9 cellular contexts compared by ENCODE assay signal in genomic region chr5:45796959-45797553, GRCh38.
DNase-seq lines count a peak whose midpoint lies in the region; ATAC-seq and TF ChIP-seq lines count a peak whose summit lies in the region.
"Had no signal": no experiment of that assay in that cellular context is flagged by ENCODE, and none has a peak within 500 bp of the region (broad histone marks: within the 10 kb centered on the region; RNA-seq: fewer than 3 reads in every experiment).

No MANE protein-coding gene starts in this region.

- no peaks in the 10 kb centered on the region for H3K79me2 ChIP-seq in mesendoderm (ENCODE audit: control insufficient read depth, insufficient read depth, low read length)

- DNase-seq in GDM1 (lab: John Stamatoyannopoulos, UW): peak; percentile 3
- DNase-seq in HK-2 (ENCODE audit: unreplicated experiment): peak; percentile 4
- DNase-seq in SKM-1 (lab: John Stamatoyannopoulos, UW; ENCODE audit: unreplicated experiment): peak; percentile 5
- DNase-seq in mesendoderm: peak; percentile 18
- DNase-seq in tibial nerve (ENCODE audit: low spot score in 2 of 2): no peak
- no peak for DNase-seq in left lobe of liver (ENCODE audit: low spot score)
- DNase-seq: NCI-H1417 treated with DMSO at 0.1 percent for 48 hours had no signal

- no peak overlapping the region for H3K4me3 ChIP-seq in mesendoderm (ENCODE audit: low read length)
- no peak overlapping the region for H3K4me3 ChIP-seq in tibial nerve
- H3K4me3 ChIP-seq: coronary artery had no signal

- H3K4me2 ChIP-seq in mesendoderm (ENCODE audit: low read length): no peak overlapping the region

- H2AK5ac ChIP-seq in mesendoderm (ENCODE audit: low read length): no peak overlapping the region

- no peak overlapping the region for H3K23ac ChIP-seq in mesendoderm (ENCODE audit: low read length)

- H3K4me1 ChIP-seq in mesendoderm (ENCODE audit: control insufficient read depth, low read depth, low read length) (no peaks in the 10 kb centered on the region), tibial nerve (no peaks in the 10 kb centered on the region)

- peaks cover 0 to 27% (median 0%) of the 10 kb centered on the region in 4 donors for H3K9me3 ChIP-seq in tibial nerve

- H3K4ac ChIP-seq in mesendoderm (ENCODE audit: low read depth, low read length): no peak overlapping the region

- no peak overlapping the region for H2BK15ac ChIP-seq in mesendoderm (replicated peaks; ENCODE audit: low read depth)

- no peak overlapping the region for H2BK5ac ChIP-seq in mesendoderm (ENCODE audit: low read length)

- H3K79me1 ChIP-seq in mesendoderm (ENCODE audit: low read length): no peaks in the 10 kb centered on the region

- no CpG with 5 or more reads among the region's 1 CpG for WGBS in mesendoderm (ENCODE audit: extremely low coverage, insufficient coverage, low lambda C conversion rate)
- 50 to 87% methylated on average over 1 of the region's 1 CpG for WGBS in tibial nerve, 2 donors

- H3K36me3 ChIP-seq in mesendoderm (ENCODE audit: control insufficient read depth, insufficient read depth, low read length) (no peaks in the 10 kb centered on the region), tibial nerve (no peaks in the 10 kb centered on the region)

- ATAC-seq in GM21723 (IDR thresholded peaks at IDR 0.05; ENCODE audit: unreplicated experiment) (no peak), left lobe of liver (no peak)

- no peak for TF ChIP-seq EP300 in tibial nerve (IDR thresholded peaks at IDR 0.05)

- no peak overlapping the region for H4K5ac ChIP-seq in mesendoderm (ENCODE audit: low read length)

- H4K8ac ChIP-seq in mesendoderm (ENCODE audit: low read depth, low read length): no peak overlapping the region

- H2BK120ac ChIP-seq in mesendoderm (ENCODE audit: low read depth, low read length): no peak overlapping the region

- H3K18ac ChIP-seq in mesendoderm (ENCODE audit: low read length): no peak overlapping the region

- H3K9ac ChIP-seq in mesendoderm (ENCODE audit: low read length): no peak overlapping the region

- TF ChIP-seq POLR2A in tibial nerve (IDR thresholded peaks at IDR 0.05): no peak

- H3K27ac ChIP-seq in mesendoderm (ENCODE audit: low read depth, low read length) (no peak overlapping the region), tibial nerve (no peak overlapping the region)
- H3K27ac ChIP-seq: coronary artery had no signal

- no peak overlapping the region for H3K56ac ChIP-seq in mesendoderm (ENCODE audit: low read length)

- TF ChIP-seq CTCF in tibial nerve (IDR thresholded peaks at IDR 0.05): no peak

- H3K27me3 ChIP-seq in mesendoderm (ENCODE audit: insufficient read depth, low read length, poor library complexity) (no peaks in the 10 kb centered on the region), tibial nerve (no peaks in the 10 kb centered on the region)

Comparison
In these comparisons a context has a peak if more than half of its experiments do, and no peak if none do; other contexts are left out.
1. DNase-seq: peak in GDM1 (single experiment), HK-2 (single experiment), SKM-1 (single experiment) and mesendoderm (single experiment); none in tibial nerve (0 of 2) and left lobe of liver (single experiment).